10 cellular contexts compared by ENCODE assay signal in the genomic region with DNA sequence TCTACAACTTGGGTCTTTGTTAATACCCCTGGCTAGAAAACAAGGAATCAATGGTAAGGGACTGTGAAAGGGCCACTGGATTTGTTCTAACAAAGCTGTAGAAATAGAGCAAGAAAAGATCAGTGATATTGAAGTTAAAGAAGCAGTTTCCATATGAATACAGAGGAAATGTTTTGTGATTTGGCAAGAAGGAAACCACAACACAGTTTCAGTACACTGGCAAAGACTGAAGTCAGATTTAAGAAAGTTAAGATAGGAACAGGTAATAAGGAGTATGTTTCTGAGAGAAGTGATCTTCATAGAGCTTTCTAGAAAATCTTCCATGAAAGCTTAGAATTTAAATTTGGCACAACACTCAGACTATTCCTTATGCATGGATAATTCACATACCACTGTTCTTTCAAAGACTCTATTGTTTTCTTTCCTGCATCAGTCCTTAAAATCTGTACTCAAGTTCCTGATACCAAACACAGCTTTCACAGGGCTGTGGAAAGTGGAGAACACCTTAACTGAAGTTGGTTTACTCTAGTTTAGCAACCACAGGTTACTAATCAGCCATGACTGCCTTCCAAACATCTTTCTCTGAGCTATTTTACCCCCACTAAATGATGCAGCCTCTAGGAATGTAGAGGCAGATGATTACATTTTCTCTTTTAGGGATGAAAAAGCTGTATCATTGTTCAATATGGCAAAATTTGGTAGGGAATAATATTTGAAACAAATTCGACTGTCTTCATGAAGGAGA. TPM values are rescaled to one million over a fixed set of nuclear protein-coding genes. Genes with fewer than 3 reads are reported as not detected.
DNase-seq lines count a peak whose midpoint lies in the region; ATAC-seq and TF ChIP-seq lines count a peak whose summit lies in the region.
"Had no signal": no experiment of that assay in that cellular context is flagged by ENCODE, and none has a peak within 500 bp of the region (broad histone marks: within the 10 kb centered on the region; RNA-seq: fewer than 3 reads in every experiment).

No MANE protein-coding gene starts in this region.

- H3K36me3 Mint-ChIP-seq in dendritic cell treated with granulocyte-macrophage colony-stimulating factor and Interleukin-4, amounts not matched to agents 40 ng/mL and 50 ng/mL, for 4 days (ENCODE audit: low read depth), result no peaks in the 10 kb centered on the region
- H3K36me3 Mint-ChIP-seq in immature natural killer cell, result no peaks in the 10 kb centered on the region

- H3K4me3 ChIP-seq in right cardiac atrium (ENCODE audit: low read length), result no peak overlapping the region

- intact Hi-C loops in dendritic cell treated with granulocyte-macrophage colony-stimulating factor and Interleukin-4, amounts not matched to agents 40 ng/mL and 50 ng/mL, for 4 days (cut with micrococcal nuclease), result no loop called here
- intact Hi-C loops in right cardiac atrium (cut with DNase I), result no loop called here

- H3K9me3 ChIP-seq in right cardiac atrium (ENCODE audit: control insufficient read depth, low read length), result no peaks in the 10 kb centered on the region

- H3K27ac Mint-ChIP-seq in dendritic cell treated with granulocyte-macrophage colony-stimulating factor and Interleukin-4, amounts not matched to agents 40 ng/mL and 50 ng/mL, for 4 days, result peak overlapping the region; percentile 19
- no peak overlapping the region for H3K27ac Mint-ChIP-seq in immature natural killer cell
- H3K27ac Mint-ChIP-seq: progenitor cell of endocrine pancreas had no signal

- TF ChIP-seq POLR2A in GM18505 (IDR thresholded peaks at IDR 0.05; ENCODE audit: borderline replicate concordance, extremely low read depth, insufficient read depth, insufficient read length), result no peak

- no peak for DNase-seq in activated gamma-delta T cell (lab: John Stamatoyannopoulos, UW)
- DNase-seq in NCI-H1930 (lab: John Stamatoyannopoulos, UW), result no peak
- no peak for DNase-seq in right cardiac atrium
- no peak for DNase-seq in immature natural killer cell
- DNase-seq: NCI-H187 had no signal

- H3K4me3 Mint-ChIP-seq in dendritic cell treated with granulocyte-macrophage colony-stimulating factor and Interleukin-4, amounts not matched to agents 40 ng/mL and 50 ng/mL, for 4 days, result no peak overlapping the region
- H3K4me3 Mint-ChIP-seq in immature natural killer cell, result no peak overlapping the region

- 65% methylated on average over 1 of the region's 1 CpG for whole genome bisulfite sequencing in right cardiac atrium

- no peaks in the 10 kb centered on the region for H3K27me3 ChIP-seq in right cardiac atrium (ENCODE audit: control insufficient read depth, insufficient read depth)

- H3K9me3 Mint-ChIP-seq in dendritic cell treated with granulocyte-macrophage colony-stimulating factor and Interleukin-4, amounts not matched to agents 40 ng/mL and 50 ng/mL, for 4 days, result no peaks in the 10 kb centered on the region
- H3K9me3 Mint-ChIP-seq in immature natural killer cell, result peaks cover 0 to 6% (median 0%) of the 10 kb centered on the region in 6 donors

- H3K4me1 ChIP-seq in right cardiac atrium (ENCODE audit: control insufficient read depth, insufficient read depth, low read length), result no peaks in the 10 kb centered on the region

- no peaks in the 10 kb centered on the region for H3K27me3 Mint-ChIP-seq in dendritic cell treated with granulocyte-macrophage colony-stimulating factor and Interleukin-4, amounts not matched to agents 40 ng/mL and 50 ng/mL, for 4 days
- peaks cover 0 to 3% (median 3%) of the 10 kb centered on the region in 3 donors for H3K27me3 Mint-ChIP-seq in immature natural killer cell (ENCODE audit: low read depth in 3 of 3)
- H3K27me3 Mint-ChIP-seq: progenitor cell of endocrine pancreas had no signal

- no peak overlapping the region for H3K27ac ChIP-seq in right cardiac atrium (ENCODE audit: low read length)

- ATAC-seq in GM18505 (IDR thresholded peaks at IDR 0.05; ENCODE audit: unreplicated experiment) (peak; percentile 88), GM21786 (IDR thresholded peaks at IDR 0.05; ENCODE audit: unreplicated experiment) (peak; percentile 65), HG03457 (IDR thresholded peaks at IDR 0.05; ENCODE audit: unreplicated experiment) (peak; percentile 61), right cardiac atrium (no peak)

- H3K4me1 Mint-ChIP-seq in dendritic cell treated with granulocyte-macrophage colony-stimulating factor and Interleukin-4, amounts not matched to agents 40 ng/mL and 50 ng/mL, for 4 days (ENCODE audit: low read depth), result peaks cover 21% of the 10 kb centered on the region
- no peaks in the 10 kb centered on the region for H3K4me1 Mint-ChIP-seq in immature natural killer cell

RNA-seq across cellular contexts. Expression of a gene that starts 32.4 kb away (rescaled TPM):
- 10 to 100 TPM; 14.4 to 50.9 (median 18.4) TPM for total RNA-seq in right cardiac atrium
- polyA plus RNA-seq in right cardiac atrium (5.3 TPM), immature natural killer cell (1 to 10 TPM in 2 of 3 donors, under 1 TPM in 1; 0.72 to 4.9 (median 2.8) TPM)

Comparison
In these comparisons a context has a peak if more than half of its experiments do, and no peak if none do; other contexts are left out.
1. ATAC-seq: peak in GM18505 (single experiment), GM21786 (single experiment) and HG03457 (single experiment); none in right cardiac atrium (0 of 2).